ENCODE assay signal across 1 cellular context in genomic region chr4:26372525-26373172, GRCh38.
A peak's percentile ranks its signal among the peaks of the same experiment; 100 is the strongest.
TF ChIP-seq lines count a peak whose summit lies in the region.

No MANE protein-coding gene starts in this region.

TF ChIP-seq in GM12878, 131 proteins besides CTCF, POLR2A, EP300 and RAD21 (continued from another document and continues in another):
- TF ChIP-seq ZNF592 (IDR thresholded peaks at IDR 0.05) = no peak
- TF ChIP-seq GATAD2B (conservative IDR thresholded peaks at IDR 0.05; ENCODE audit: low read depth) = no peak
- TF ChIP-seq RELA (IDR thresholded peaks at IDR 0.05; ENCODE audit: borderline replicate concordance, partially characterized antibody) = no peak
- peak; percentile 52 to 53; a peak in 2 of 4 replicates for TF ChIP-seq BHLHE40 (IDR thresholded peaks at IDR 0.05; ENCODE audit: borderline replicate concordance in 1 of 2, low read depth in 2 of 2, low read length in 1 of 2)
- no peak for TF ChIP-seq REST (IDR thresholded peaks at IDR 0.05; ENCODE audit: low read depth, low read length)
- TF ChIP-seq SPI1 (IDR thresholded peaks at IDR 0.05; ENCODE audit: borderline replicate concordance, insufficient read depth, low read depth, low read length) = peak; percentile 50; the same call in 1 of the 2 replicates
- no peak for TF ChIP-seq ZNF687 (IDR thresholded peaks at IDR 0.05)
- no peak for TF ChIP-seq NFYA (IDR thresholded peaks at IDR 0.05; ENCODE audit: borderline replicate concordance, low read depth, low read length)
- 0 out of 2 replicates have a peak, but pooled peaks have one; percentile 11 for TF ChIP-seq TCF7 (IDR thresholded peaks at IDR 0.05; ENCODE audit: borderline replicate concordance)
- TF ChIP-seq E4F1 (IDR thresholded peaks at IDR 0.05; ENCODE audit: borderline replicate concordance, partially characterized antibody) = no peak
- peak; percentile 53; the same call in 1 of the 2 replicates for TF ChIP-seq BCL11A (IDR thresholded peaks at IDR 0.05; ENCODE audit: low read depth, low read length)
- TF ChIP-seq PBX3 (IDR thresholded peaks at IDR 0.05; ENCODE audit: insufficient replicate concordance, low read depth, low read length) = no peak
- TF ChIP-seq IKZF2 (IDR thresholded peaks at IDR 0.05) = peak; percentile 31 to 56; a peak in 2 of 4 replicates
- TF ChIP-seq ZNF622 (IDR thresholded peaks at IDR 0.05) = no peak
- no peak for TF ChIP-seq MTA3 (IDR thresholded peaks at IDR 0.05; ENCODE audit: borderline replicate concordance, low read length)
- TF ChIP-seq CBFB (IDR thresholded peaks at IDR 0.05; ENCODE audit: low read depth) = peak; percentile 81
- TF ChIP-seq POLR2AphosphoS5 (IDR thresholded peaks at IDR 0.05; ENCODE audit: low read length) = no peak
- no peak for TF ChIP-seq CEBPB (IDR thresholded peaks at IDR 0.05; ENCODE audit: borderline replicate concordance in 1 of 2, low read depth in 2 of 2, low read length in 2 of 2)
- TF ChIP-seq SMARCA5 (IDR thresholded peaks at IDR 0.05) = peak; percentile 48; the same call in 1 of the 2 replicates
- peak; percentile 45; the same call in 1 of the 2 replicates for TF ChIP-seq RAD51 (IDR thresholded peaks at IDR 0.05)
- TF ChIP-seq ZNF207 (IDR thresholded peaks at IDR 0.05; ENCODE audit: borderline replicate concordance) = no peak
- no peak for TF ChIP-seq NFXL1 (IDR thresholded peaks at IDR 0.05; ENCODE audit: borderline replicate concordance)
- TF ChIP-seq CHD4 (IDR thresholded peaks at IDR 0.05) = no peak
- TF ChIP-seq ELK1 (IDR thresholded peaks at IDR 0.05; ENCODE audit: low read depth, low read length) = no peak
- TF ChIP-seq MTA2 (IDR thresholded peaks at IDR 0.05; ENCODE audit: low read depth) = peak; percentile 92
- 0 out of 2 replicates have a peak, but pooled peaks have one; percentile 32 for TF ChIP-seq DPF2 (IDR thresholded peaks at IDR 0.05)
- no peak for TF ChIP-seq IRF3 (IDR thresholded peaks at IDR 0.05)
- TF ChIP-seq EGR1 (IDR thresholded peaks at IDR 0.05; ENCODE audit: borderline replicate concordance in 1 of 2, low read depth in 2 of 2, low read length in 2 of 2) = no peak
- TF ChIP-seq BCLAF1 (IDR thresholded peaks at IDR 0.05) = no peak
- TF ChIP-seq HDAC6 (IDR thresholded peaks at IDR 0.05; ENCODE audit: unreplicated experiment) = no peak
- 0 out of 2 replicates have a peak, but pooled peaks have one; percentile 40 for TF ChIP-seq NBN (IDR thresholded peaks at IDR 0.05)
- peak; percentile 90 for TF ChIP-seq MLLT1 (IDR thresholded peaks at IDR 0.05)
- peak; percentile 63; the same call in 1 of the 2 replicates for TF ChIP-seq TBL1XR1 (IDR thresholded peaks at IDR 0.05; ENCODE audit: low read depth, low read length)
- 0 out of 2 replicates have a peak, but pooled peaks have one; percentile 50 for TF ChIP-seq FOXM1 (IDR thresholded peaks at IDR 0.05; ENCODE audit: low read depth, low read length)
- TF ChIP-seq SP1 (IDR thresholded peaks at IDR 0.05; ENCODE audit: low read depth, low read length) = no peak
